14 cellular contexts compared by ENCODE assay signal in genomic region chr5:61019642-61020041, GRCh38.
"Had no signal": no experiment of that assay in that cellular context is flagged by ENCODE, and none has a peak within 500 bp of the region (broad histone marks: within the 10 kb centered on the region; RNA-seq: fewer than 3 reads in every experiment).

No MANE protein-coding gene starts in this region.

- H3K27ac ChIP-seq: adrenal gland, dorsolateral prefrontal cortex, esophagus squamous epithelium, heart left ventricle, stomach, thoracic aorta, WERI-Rb-1 had no signal

- H3K9me3 Mint-ChIP-seq: activated T-helper 17 cell treated with anti-CD3 and anti-CD28 coated beads, Interleukin-2, amount 50 U/mL, for 72 hours had no signal

- H3K27ac Mint-ChIP-seq: activated CD4-positive, alpha-beta T cell treated with anti-CD3 and anti-CD28 coated beads for 36 hours; activated CD8-positive, alpha-beta T cell treated with anti-CD3 and anti-CD28 coated beads, Interleukin-2, amount 10 ng/mL, durations not matched to agents 7 days and 5 days; activated naive CD4-positive, alpha-beta T cell treated with anti-CD3 and anti-CD28 coated beads for 36 hours; activated T-helper 17 cell treated with anti-CD3 and anti-CD28 coated beads, Interleukin-2, amount 50 U/mL, for 72 hours had no signal

- H3K4me3 Mint-ChIP-seq: activated CD4-positive, alpha-beta T cell treated with anti-CD3 and anti-CD28 coated beads for 36 hours; activated CD8-positive, alpha-beta T cell treated with anti-CD3 and anti-CD28 coated beads, Interleukin-2, amount 10 ng/mL, durations not matched to agents 7 days and 5 days; activated naive CD4-positive, alpha-beta T cell treated with anti-CD3 and anti-CD28 coated beads for 36 hours; activated T-helper 17 cell treated with anti-CD3 and anti-CD28 coated beads, Interleukin-2, amount 50 U/mL, for 72 hours; brain had no signal

- H3K9me3 ChIP-seq: adrenal gland, esophagus squamous epithelium, stomach, thoracic aorta had no signal

- H3K4me3 ChIP-seq: adrenal gland, dorsolateral prefrontal cortex, esophagus squamous epithelium, heart left ventricle, stomach, thoracic aorta had no signal

- ATAC-seq: activated CD4-positive, alpha-beta T cell treated with anti-CD3 and anti-CD28 coated beads for 36 hours; activated CD8-positive, alpha-beta T cell treated with anti-CD3 and anti-CD28 coated beads, Interleukin-2, amount 10 ng/mL, durations not matched to agents 7 days and 5 days; activated T-helper 17 cell treated with anti-CD3 and anti-CD28 coated beads, Interleukin-2, amount 50 U/mL, for 72 hours; heart left ventricle had no signal

- H3K36me3 ChIP-seq: adrenal gland, esophagus squamous epithelium, heart left ventricle, stomach, thoracic aorta, WERI-Rb-1 had no signal

- H3K4me1 ChIP-seq: esophagus squamous epithelium, stomach had no signal

- H3K27me3 ChIP-seq: adrenal gland, dorsolateral prefrontal cortex, esophagus squamous epithelium, heart left ventricle, stomach had no signal

- DNase-seq: activated CD4-positive, alpha-beta T cell treated with anti-CD3 and anti-CD28 coated beads for 36 hours; activated CD8-positive, alpha-beta T cell treated with anti-CD3 and anti-CD28 coated beads, Interleukin-2, amount 10 ng/mL, durations not matched to agents 7 days and 5 days; activated naive CD4-positive, alpha-beta T cell treated with anti-CD3 and anti-CD28 coated beads for 36 hours; adrenal gland; dorsolateral prefrontal cortex; esophagus squamous epithelium; heart left ventricle; stimulated activated CD4-positive, alpha-beta T cell treated with anti-CD3 and anti-CD28 coated beads, Interleukin-4, amount 100 ng/mL, for 4 hours; stomach; T1000; WERI-Rb-1 had no signal

- H3K27me3 Mint-ChIP-seq: activated CD4-positive, alpha-beta T cell treated with anti-CD3 and anti-CD28 coated beads for 36 hours; activated T-helper 17 cell treated with anti-CD3 and anti-CD28 coated beads, Interleukin-2, amount 50 U/mL, for 72 hours; brain had no signal
